Comparison of ENCODE assay signal across 10 cellular contexts in genomic region chr14:95713596-95714371, GRCh38. TPM values are rescaled to one million over a fixed set of nuclear protein-coding genes. Genes with fewer than 3 reads are reported as not detected.
DNase-seq lines count a peak whose midpoint lies in the region; ATAC-seq, FAIRE-seq and TF ChIP-seq lines count a peak whose summit lies in the region.
"Had no signal": no experiment of that assay in that cellular context is flagged by ENCODE, and none has a peak within 500 bp of the region (broad histone marks: within the 10 kb centered on the region; RNA-seq: fewer than 3 reads in every experiment).

Gene TCL1A, minus strand, starts transcription at chr14:95714125. Its CDS starts 59 bp downstream, at chr14:95714066.

- TF ChIP-seq CTCF in kidney (IDR thresholded peaks at IDR 0.05; ENCODE audit: borderline replicate concordance, extremely low read depth, insufficient read depth), result no peak
- TF ChIP-seq CTCF in left lung (IDR thresholded peaks at IDR 0.05), result no peak
- no peak for TF ChIP-seq CTCF in upper lobe of right lung (IDR thresholded peaks at IDR 0.05)

- H3K27me3 ChIP-seq in left lung, result peaks cover 0 to 40% of the 10 kb centered on the region in 2 donors
- H3K27me3 ChIP-seq in upper lobe of right lung, result peaks cover 14% of the 10 kb centered on the region
- H3K27me3 ChIP-seq: SJCRH30 had no signal

- H3K9me3 ChIP-seq in kidney (ENCODE audit: control insufficient read depth in 1 of 2, low read length in 2 of 2), result no peaks in the 10 kb centered on the region
- H3K9me3 ChIP-seq in left lung, result no peaks in the 10 kb centered on the region
- no peaks in the 10 kb centered on the region for H3K9me3 ChIP-seq in upper lobe of right lung
- H3K9me3 ChIP-seq: SJCRH30 had no signal

- FAIRE-seq in kidney (lab: Jason Lieb, UNC), result no peak

- DNase-seq in kidney, result peak; percentile 74
- DNase-seq in left lung, result no peak
- DNase-seq in upper lobe of right lung, result no peak
- no peak for DNase-seq in HEK293T (ENCODE audit: extremely low spot score)
- DNase-seq in NCI-H1694 treated with DMSO at 0.1 percent for 48 hours (lab: John Stamatoyannopoulos, UW), result no peak
- DNase-seq: NCI-H1694, SJCRH30 had no signal

- H3K4me1 ChIP-seq in kidney (ENCODE audit: control insufficient read depth in 1 of 2, insufficient read depth in 1 of 2, low read depth in 1 of 2, low read length in 2 of 2) (no peaks in the 10 kb centered on the region), left lung (no peaks in the 10 kb centered on the region), upper lobe of right lung (no peaks in the 10 kb centered on the region)
- H3K4me1 ChIP-seq: SJCRH30 had no signal

- H3K9ac ChIP-seq in kidney (ENCODE audit: low read length in 2 of 2), result no peak within 1 kb of the TSS

- POLR2A ChIA-PET in HEK293T (lab: Yijun Ruan, JAX), result no interaction called here

- H3K4me3 ChIP-seq in kidney (ENCODE audit: low read length in 2 of 2) (no peak within 1 kb of the TSS), left lung (no peak within 1 kb of the TSS), upper lobe of right lung (no peak within 1 kb of the TSS)
- H3K4me3 ChIP-seq: SJCRH30 had no signal

- H3K36me3 ChIP-seq in kidney (ENCODE audit: control insufficient read depth in 1 of 2, insufficient read depth in 2 of 2, low read length in 2 of 2), result no peaks in the 10 kb centered on the region
- no peaks in the 10 kb centered on the region for H3K36me3 ChIP-seq in left lung
- H3K36me3 ChIP-seq in upper lobe of right lung, result no peaks in the 10 kb centered on the region
- H3K36me3 ChIP-seq: SJCRH30 had no signal

- H3K27ac ChIP-seq in kidney (ENCODE audit: low read depth in 2 of 2, low read length in 2 of 2) (no peak within 1 kb of the TSS), left lung (no peak within 1 kb of the TSS), upper lobe of right lung (no peak within 1 kb of the TSS)
- H3K27ac ChIP-seq: SJCRH30 had no signal

- CTCF ChIA-PET in HEK293T (lab: Yijun Ruan, JAX), result no interaction called here

- intact Hi-C loops in kidney (cut with DNase I) (no loop called here), left lung (cut with DNase I) (no loop called here), upper lobe of right lung (cut with DNase I) (no loop called here)

- peak; percentile 44 for ATAC-seq in GM18520 (IDR thresholded peaks at IDR 0.05; ENCODE audit: unreplicated experiment)
- ATAC-seq in GM21528 (IDR thresholded peaks at IDR 0.05; ENCODE audit: low FRiP score, unreplicated experiment), result peak; percentile 78
- ATAC-seq in HG03159 (IDR thresholded peaks at IDR 0.05; ENCODE audit: unreplicated experiment), result peak; percentile 80
- ATAC-seq in left lung, result no peak
- ATAC-seq in upper lobe of right lung, result no peak

TF ChIP-seq in HEK293T, 16 proteins besides CTCF, POLR2A, EP300 and RAD21:
- TF ChIP-seq NFRKB (IDR thresholded peaks at IDR 0.05), result no peak
- no peak for TF ChIP-seq FOXA1 (IDR thresholded peaks at IDR 0.05)
- TF ChIP-seq PKNOX1 (IDR thresholded peaks at IDR 0.05), result no peak

RNA-seq across cellular contexts. Expression of gene TCL1A, which starts in this region (rescaled TPM):
- 1.4 TPM for total RNA-seq in kidney
- polyA plus RNA-seq in kidney (ENCODE audit: insufficient read depth, low read depth, low replicate concordance), result not detected
- total RNA-seq in left lung, result not detected
- total RNA-seq in upper lobe of right lung, result not detected
- total RNA-seq: SJCRH30 had no signal

Comparison
In these comparisons a context has a peak if more than half of its experiments do, and no peak if none do; other contexts are left out.
1. ATAC-seq: peak in GM18520 (single experiment), GM21528 (single experiment) and HG03159 (single experiment); none in left lung (single experiment) and upper lobe of right lung (single experiment).